In the genomic region with DNA sequence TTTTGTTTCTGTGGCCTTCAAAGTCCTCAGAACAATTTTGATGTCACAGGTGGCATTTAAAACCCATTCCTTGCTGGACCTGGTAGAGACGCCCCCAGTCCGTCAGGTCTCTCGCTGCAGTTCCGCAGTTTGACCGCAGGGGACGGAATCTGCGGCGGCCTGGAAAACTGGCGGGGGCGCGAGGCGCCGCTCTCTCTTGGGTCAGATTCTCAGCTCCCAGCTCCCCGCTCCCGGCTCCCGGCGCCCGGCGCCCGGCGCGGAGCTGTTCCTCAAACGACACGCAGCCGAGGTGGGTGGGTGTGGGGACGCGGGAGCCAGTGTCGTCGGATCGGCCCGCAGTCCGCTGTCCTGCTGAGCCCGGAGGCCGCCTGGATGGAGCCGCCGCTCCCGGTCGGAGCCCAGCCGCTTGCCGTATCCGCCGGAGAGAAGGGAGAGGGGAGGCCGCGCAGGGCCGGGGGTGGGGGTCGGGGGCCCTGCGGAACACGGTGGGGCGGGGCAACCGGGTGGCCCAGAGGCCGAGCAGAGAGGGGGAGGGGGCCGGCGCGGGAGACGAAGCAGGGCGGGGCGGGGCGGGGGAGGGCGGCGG, we compare ENCODE assay signal across 1 cellular context.
TF ChIP-seq lines count a peak whose summit lies in the region.

Gene OCRL (plus strand): TSS at position 192 of the 586 bp plus-strand sequence. CDS start 181 bp downstream, at position 373.

TF ChIP-seq in HEK293, 187 proteins besides CTCF, POLR2A, EP300 and RAD21 (continued from another document and continues in another):
- TF ChIP-seq ZXDB (tag by site-specific recombination; IDR thresholded peaks at IDR 0.05) (0 out of 2 replicates have a peak, but pooled peaks have one; percentile 18), KLF16 (tag by site-specific recombination; IDR thresholded peaks at IDR 0.05) (0 out of 2 replicates have a peak, but pooled peaks have one; percentile 38), ZNF133 (tag by site-specific recombination; IDR thresholded peaks at IDR 0.05) (no peak), ZNF785 (tag by site-specific recombination; IDR thresholded peaks at IDR 0.05) (no peak), ZNF792 (tag by site-specific recombination; IDR thresholded peaks at IDR 0.05) (no peak), ZNF548 (tag by site-specific recombination; IDR thresholded peaks at IDR 0.05) (no peak), ZNF223 (tag by site-specific recombination; IDR thresholded peaks at IDR 0.05) (no peak), ZNF658 (tag by site-specific recombination; IDR thresholded peaks at IDR 0.05) (no peak), ZSCAN30 (tag by site-specific recombination; IDR thresholded peaks at IDR 0.05) (0 out of 2 replicates have a peak, but pooled peaks have one; percentile 39), ZNF138 (tag by site-specific recombination; IDR thresholded peaks at IDR 0.05; ENCODE audit: borderline replicate concordance) (no peak), ZNF394 (tag by site-specific recombination; IDR thresholded peaks at IDR 0.05; ENCODE audit: borderline replicate concordance) (peak; percentile 26; the same call in 1 of the 2 replicates), ZBTB11 (tag by site-specific recombination; conservative IDR thresholded peaks at IDR 0.05; ENCODE audit: low read depth) (0 out of 2 replicates have a peak, but pooled peaks have one; percentile 23), FEZF1 (tag by site-specific recombination; IDR thresholded peaks at IDR 0.05) (no peak), ZNF24 (tag by site-specific recombination; IDR thresholded peaks at IDR 0.05) (peak; percentile 43; the same call in 1 of the 2 replicates), ZNF221 (tag by site-specific recombination; IDR thresholded peaks at IDR 0.05; ENCODE audit: borderline replicate concordance) (no peak), ZNF670 (tag by site-specific recombination; IDR thresholded peaks at IDR 0.05; ENCODE audit: low read depth) (no peak), ZNF501 (tag by site-specific recombination; IDR thresholded peaks at IDR 0.05) (peak; percentile 39; the same call in 1 of the 2 replicates), ZBTB21 (tag by site-specific recombination; IDR thresholded peaks at IDR 0.05) (no peak), ZSCAN18 (tag by site-specific recombination; IDR thresholded peaks at IDR 0.05) (no peak), GLI4 (tag by site-specific recombination; IDR thresholded peaks at IDR 0.05) (no peak), ZNF596 (tag by site-specific recombination; IDR thresholded peaks at IDR 0.05) (no peak), ZBTB26 (tag by site-specific recombination; optimal IDR thresholded peaks at IDR 0.05) (peak; percentile 60), ZNF624 (tag by site-specific recombination; IDR thresholded peaks at IDR 0.05) (no peak), ZNF211 (tag by site-specific recombination; IDR thresholded peaks at IDR 0.05; ENCODE audit: low read depth) (no peak), RBAK (tag by site-specific recombination; IDR thresholded peaks at IDR 0.05) (no peak), ZNF202 (tag by site-specific recombination; IDR thresholded peaks at IDR 0.05; ENCODE audit: borderline replicate concordance) (no peak), ZBTB1 (tag by site-specific recombination; IDR thresholded peaks at IDR 0.05) (no peak), ZNF426 (tag by site-specific recombination; IDR thresholded peaks at IDR 0.05) (no peak), ZNF561 (tag by site-specific recombination; IDR thresholded peaks at IDR 0.05; ENCODE audit: borderline replicate concordance) (peak; percentile 64; the same call in 1 of the 2 replicates), KLF9 (tag by site-specific recombination; IDR thresholded peaks at IDR 0.05; ENCODE audit: low read depth) (0 out of 2 replicates have a peak, but pooled peaks have one; percentile 16), IKZF3 (tag by site-specific recombination; IDR thresholded peaks at IDR 0.05) (peak; percentile 34; the same call in 1 of the 2 replicates), ZBTB6 (tag by site-specific recombination; IDR thresholded peaks at IDR 0.05) (no peak), ZNF423 (tag by site-specific recombination; IDR thresholded peaks at IDR 0.05) (no peak), ZNF449 (tag by site-specific recombination; IDR thresholded peaks at IDR 0.05) (no peak), TCF7L2 (IDR thresholded peaks at IDR 0.05; ENCODE audit: borderline replicate concordance, low read depth, low read length) (no peak), ZFP3 (tag by site-specific recombination; IDR thresholded peaks at IDR 0.05; ENCODE audit: low read depth) (no peak), MYNN (tag by site-specific recombination; IDR thresholded peaks at IDR 0.05; ENCODE audit: borderline replicate concordance) (no peak), ZNF514 (tag by site-specific recombination; IDR thresholded peaks at IDR 0.05) (no peak)
- TF ChIP-seq, protein P1, sequence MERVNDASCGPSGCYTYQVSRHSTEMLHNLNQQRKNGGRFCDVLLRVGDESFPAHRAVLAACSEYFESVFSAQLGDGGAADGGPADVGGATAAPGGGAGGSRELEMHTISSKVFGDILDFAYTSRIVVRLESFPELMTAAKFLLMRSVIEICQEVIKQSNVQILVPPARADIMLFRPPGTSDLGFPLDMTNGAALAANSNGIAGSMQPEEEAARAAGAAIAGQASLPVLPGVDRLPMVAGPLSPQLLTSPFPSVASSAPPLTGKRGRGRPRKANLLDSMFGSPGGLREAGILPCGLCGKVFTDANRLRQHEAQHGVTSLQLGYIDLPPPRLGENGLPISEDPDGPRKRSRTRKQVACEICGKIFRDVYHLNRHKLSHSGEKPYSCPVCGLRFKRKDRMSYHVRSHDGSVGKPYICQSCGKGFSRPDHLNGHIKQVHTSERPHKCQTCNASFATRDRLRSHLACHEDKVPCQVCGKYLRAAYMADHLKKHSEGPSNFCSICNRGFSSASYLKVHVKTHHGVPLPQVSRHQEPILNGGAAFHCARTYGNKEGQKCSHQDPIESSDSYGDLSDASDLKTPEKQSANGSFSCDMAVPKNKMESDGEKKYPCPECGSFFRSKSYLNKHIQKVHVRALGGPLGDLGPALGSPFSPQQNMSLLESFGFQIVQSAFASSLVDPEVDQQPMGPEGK (tag by site-specific recombination; IDR thresholded peaks at IDR 0.05), result peak; percentile 73
- TF ChIP-seq, protein P2, sequence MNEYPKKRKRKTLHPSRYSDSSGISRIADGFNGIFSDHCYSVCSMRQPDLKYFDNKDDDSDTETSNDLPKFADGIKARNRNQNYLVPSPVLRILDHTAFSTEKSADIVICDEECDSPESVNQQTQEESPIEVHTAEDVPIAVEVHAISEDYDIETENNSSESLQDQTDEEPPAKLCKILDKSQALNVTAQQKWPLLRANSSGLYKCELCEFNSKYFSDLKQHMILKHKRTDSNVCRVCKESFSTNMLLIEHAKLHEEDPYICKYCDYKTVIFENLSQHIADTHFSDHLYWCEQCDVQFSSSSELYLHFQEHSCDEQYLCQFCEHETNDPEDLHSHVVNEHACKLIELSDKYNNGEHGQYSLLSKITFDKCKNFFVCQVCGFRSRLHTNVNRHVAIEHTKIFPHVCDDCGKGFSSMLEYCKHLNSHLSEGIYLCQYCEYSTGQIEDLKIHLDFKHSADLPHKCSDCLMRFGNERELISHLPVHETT (tag by site-specific recombination; IDR thresholded peaks at IDR 0.05), result no peak
- TF ChIP-seq, protein P3, sequence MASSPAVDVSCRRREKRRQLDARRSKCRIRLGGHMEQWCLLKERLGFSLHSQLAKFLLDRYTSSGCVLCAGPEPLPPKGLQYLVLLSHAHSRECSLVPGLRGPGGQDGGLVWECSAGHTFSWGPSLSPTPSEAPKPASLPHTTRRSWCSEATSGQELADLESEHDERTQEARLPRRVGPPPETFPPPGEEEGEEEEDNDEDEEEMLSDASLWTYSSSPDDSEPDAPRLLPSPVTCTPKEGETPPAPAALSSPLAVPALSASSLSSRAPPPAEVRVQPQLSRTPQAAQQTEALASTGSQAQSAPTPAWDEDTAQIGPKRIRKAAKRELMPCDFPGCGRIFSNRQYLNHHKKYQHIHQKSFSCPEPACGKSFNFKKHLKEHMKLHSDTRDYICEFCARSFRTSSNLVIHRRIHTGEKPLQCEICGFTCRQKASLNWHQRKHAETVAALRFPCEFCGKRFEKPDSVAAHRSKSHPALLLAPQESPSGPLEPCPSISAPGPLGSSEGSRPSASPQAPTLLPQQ (tag by site-specific recombination; IDR thresholded peaks at IDR 0.05), result no peak
- TF ChIP-seq, protein P4, sequence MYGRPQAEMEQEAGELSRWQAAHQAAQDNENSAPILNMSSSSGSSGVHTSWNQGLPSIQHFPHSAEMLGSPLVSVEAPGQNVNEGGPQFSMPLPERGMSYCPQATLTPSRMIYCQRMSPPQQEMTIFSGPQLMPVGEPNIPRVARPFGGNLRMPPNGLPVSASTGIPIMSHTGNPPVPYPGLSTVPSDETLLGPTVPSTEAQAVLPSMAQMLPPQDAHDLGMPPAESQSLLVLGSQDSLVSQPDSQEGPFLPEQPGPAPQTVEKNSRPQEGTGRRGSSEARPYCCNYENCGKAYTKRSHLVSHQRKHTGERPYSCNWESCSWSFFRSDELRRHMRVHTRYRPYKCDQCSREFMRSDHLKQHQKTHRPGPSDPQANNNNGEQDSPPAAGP (tag by site-specific recombination; IDR thresholded peaks at IDR 0.05), result no peak
- TF ChIP-seq, protein P5, sequence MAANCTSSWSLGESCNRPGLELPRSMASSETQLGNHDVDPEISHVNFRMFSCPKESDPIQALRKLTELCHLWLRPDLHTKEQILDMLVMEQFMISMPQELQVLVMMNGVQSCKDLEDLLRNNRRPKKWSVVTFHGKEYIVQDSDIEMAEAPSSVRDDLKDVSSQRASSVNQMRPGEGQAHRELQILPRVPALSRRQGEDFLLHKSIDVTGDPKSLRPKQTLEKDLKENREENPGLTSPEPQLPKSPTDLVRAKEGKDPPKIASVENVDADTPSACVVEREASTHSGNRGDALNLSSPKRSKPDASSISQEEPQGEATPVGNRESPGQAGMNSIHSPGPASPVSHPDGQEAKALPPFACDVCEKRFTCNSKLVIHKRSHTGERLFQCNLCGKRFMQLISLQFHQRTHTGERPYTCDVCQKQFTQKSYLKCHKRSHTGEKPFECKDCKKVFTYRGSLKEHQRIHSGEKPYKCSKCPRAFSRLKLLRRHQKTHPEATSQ (tag by site-specific recombination; IDR thresholded peaks at IDR 0.05), result 0 out of 2 replicates have a peak, but pooled peaks have one; percentile 28
